Comparison of ENCODE assay signal across 8 cellular contexts in genomic region chr17:40345161-40346034, GRCh38. TPM values are rescaled to one million over a fixed set of nuclear protein-coding genes. Genes with fewer than 3 reads are reported as not detected.
DNase-seq lines count a peak whose midpoint lies in the region; ATAC-seq and TF ChIP-seq lines count a peak whose summit lies in the region.

No MANE protein-coding gene starts in this region.

- H3K9me2 ChIP-seq in SK-N-SH: no peaks in the 10 kb centered on the region

- peaks cover 67 to 81% of the 10 kb centered on the region in 2 experiments for H3K4me1 ChIP-seq in SK-N-SH (ENCODE audit: control insufficient read depth in 1 of 2, insufficient read depth in 2 of 2, low read depth in 1 of 2, low read length in 1 of 2)
- peaks cover 77% of the 10 kb centered on the region for H3K4me1 ChIP-seq in testis

- no peaks in the 10 kb centered on the region for H3K9me3 ChIP-seq in SK-N-SH
- no peaks in the 10 kb centered on the region for H3K9me3 ChIP-seq in testis

- peak; percentile 69 for DNase-seq in activated CD8-positive, alpha-beta memory T cell treated with anti-CD3 and anti-CD28 coated beads, Interleukin-2, amount 50 U/mL, for 48 hours
- DNase-seq in activated CD8-positive, alpha-beta memory T cell treated with anti-CD3 and anti-CD28 coated beads, Interleukin-2, amount 50 U/mL, for 4 hours: no peak
- DNase-seq in SK-N-SH (peak; percentile 74), dermis blood vessel endothelial cell (peak; percentile 72), lower leg skin (ENCODE audit: low spot score in 2 of 2) (peak in 1 of 2 donors; percentile 94), testis (peak; percentile 66)

- TF ChIP-seq CTCF in SK-N-SH (IDR thresholded peaks at IDR 0.05): no peak
- TF ChIP-seq CTCF in lower leg skin (IDR thresholded peaks at IDR 0.05): peak in 1 of 3 donors; percentile 23
- no peak for TF ChIP-seq CTCF in testis (IDR thresholded peaks at IDR 0.05)

- H2AFZ ChIP-seq in SK-N-SH (ENCODE audit: low read depth): no peak overlapping the region

- peaks cover 13 to 20% of the 10 kb centered on the region in 2 experiments for H3K36me3 ChIP-seq in SK-N-SH (replicated peaks in 1 of 2; ENCODE audit: control insufficient read depth in 1 of 2, insufficient read depth in 2 of 2, low read length in 1 of 2)
- H3K36me3 ChIP-seq in testis (ENCODE audit: low read depth, missing control alignments): no peaks in the 10 kb centered on the region

- TF ChIP-seq POLR2A in lower leg skin (IDR thresholded peaks at IDR 0.05): no peak
- TF ChIP-seq POLR2A in testis (IDR thresholded peaks at IDR 0.05): no peak

- POLR2A ChIA-PET in SK-N-SH (lab: Yijun Ruan, JAX): interaction anchor here (0.9 to 2.5 kb wide), 2 partner anchors 13 to 38 kb away, joined by 3 to 8 read pairs; no protein-coding TSS in a partner anchor

- H4K20me1 ChIP-seq in SK-N-SH (ENCODE audit: insufficient read depth): peaks cover 54% of the 10 kb centered on the region

- intact Hi-C loops in lower leg skin (cut with DNase I; ENCODE audit: low total_unique reads): loop anchor here (10.0 kb wide), 1 partner anchor 231 kb away; no protein-coding TSS in a partner anchor
- intact Hi-C loops in testis (cut with DNase I; ENCODE audit: low total_unique reads): no loop called here

- no peaks in the 10 kb centered on the region for H3K27me3 ChIP-seq in SK-N-SH (ENCODE audit: insufficient read depth)
- H3K27me3 ChIP-seq in testis: no peaks in the 10 kb centered on the region

- 0 out of 4 replicates have a peak, but pooled peaks of 1 of the 2 experiments have one; percentile 33 for TF ChIP-seq EP300 in SK-N-SH (IDR thresholded peaks at IDR 0.05; ENCODE audit: borderline replicate concordance in 1 of 2, low read depth in 1 of 2, low read length in 1 of 2)

- H3K4me3 ChIP-seq in SK-N-SH (ENCODE audit: low read depth in 2 of 2, low read length in 1 of 2) (peak overlapping the region; percentile 69 to 78), lower leg skin (ENCODE audit: low read depth, poor library complexity, severe bottlenecking) (peak overlapping the region; percentile 22), testis (peak overlapping the region; percentile 44 to 74)

- peaks cover 6% of the 10 kb centered on the region for H3F3A ChIP-seq in SK-N-SH (replicated peaks; ENCODE audit: insufficient read depth)

- H3K79me2 ChIP-seq in SK-N-SH (ENCODE audit: insufficient read depth): peaks cover 90% of the 10 kb centered on the region

- peak overlapping the region; percentile 97 for H3K4me2 ChIP-seq in SK-N-SH

- no peak for TF ChIP-seq RAD21 in SK-N-SH (IDR thresholded peaks at IDR 0.05; ENCODE audit: low read length)

- H3K9ac ChIP-seq in SK-N-SH: peak overlapping the region; percentile 64; the same call in 1 of the 2 replicates

- WGBS in SK-N-SH (ENCODE audit: low lambda C conversion rate): 30% methylated on average over 33 of the region's 45 CpGs
- 0 to 2% methylated on average over 22 to 35 of the region's 45 CpGs for WGBS in lower leg skin, 2 donors
- WGBS in testis, 2 donors: 0 to 1% methylated on average over 6 to 44 of the region's 45 CpGs

- CTCF ChIA-PET in SK-N-SH (lab: Yijun Ruan, JAX): interaction anchor here (0.9 to 57.6 kb wide), 7 partner anchors 9 to 153 kb away, joined by 3 to 1706 read pairs (median 6); partner anchors contain the start of genes CDC6 and RARA

- ATAC-seq in GM21360 (IDR thresholded peaks at IDR 0.05; ENCODE audit: unreplicated experiment): no peak
- ATAC-seq in GM19351 (IDR thresholded peaks at IDR 0.05; ENCODE audit: unreplicated experiment): no peak

- H3K27ac ChIP-seq in SK-N-SH (ENCODE audit: low read depth in 2 of 2, low read length in 1 of 2) (peak overlapping the region; percentile 69 to 99), testis (peak overlapping the region; percentile 83 to 97)

TF ChIP-seq in SK-N-SH, 30 proteins besides CTCF, POLR2A, EP300 and RAD21:
- TF ChIP-seq TCF12 (IDR thresholded peaks at IDR 0.05): peak; percentile 52; the same call in 1 of the 2 replicates
- TF ChIP-seq SIN3A (IDR thresholded peaks at IDR 0.05; ENCODE audit: borderline replicate concordance, low read depth, low read length): 0 out of 2 replicates have a peak, but pooled peaks have one; percentile 23
- peak; percentile 45; the same call in 1 of the 2 replicates for TF ChIP-seq NFIC (IDR thresholded peaks at IDR 0.05; ENCODE audit: borderline replicate concordance)
- peak; percentile 92 for TF ChIP-seq MAX (IDR thresholded peaks at IDR 0.05; ENCODE audit: low read depth)
- 0 out of 2 replicates have a peak, but pooled peaks have one; percentile 49 for TF ChIP-seq RXRA (IDR thresholded peaks at IDR 0.05; ENCODE audit: borderline replicate concordance, low read depth)
- peak; percentile 32; the same call in 1 of the 2 replicates for TF ChIP-seq RCOR1 (IDR thresholded peaks at IDR 0.05; ENCODE audit: low read length)
- no peak for TF ChIP-seq IRF3 (IDR thresholded peaks at IDR 0.05; ENCODE audit: low read depth, low read length)
- TF ChIP-seq CHD2 (IDR thresholded peaks at IDR 0.05; ENCODE audit: low read length, partially characterized antibody): peak; percentile 9
- TF ChIP-seq YY1 (IDR thresholded peaks at IDR 0.05; ENCODE audit: low read depth): no peak
- peak; percentile 50; the same call in 1 of the 2 replicates for TF ChIP-seq GATA2 (CRISPR knock-in tag; IDR thresholded peaks at IDR 0.05)
- peak; percentile 79 for TF ChIP-seq MXI1 (IDR thresholded peaks at IDR 0.05; ENCODE audit: low read depth, low read length)
TF ChIP-seq in SK-N-SH: peak in this region for 9.

RNA-seq across cellular contexts. Expression of gene GJD3, which starts 19.1 kb away (rescaled TPM):
- polyA plus RNA-seq in SK-N-SH (2012; rRNA removed): not detected in 2 replicates
- polyA plus RNA-seq in SK-N-SH (2012; cell fraction: cytosol; rRNA removed): not detected in 2 replicates
- not detected in 2 replicates for polyA plus RNA-seq in SK-N-SH (2012; cell fraction: nucleus; rRNA removed)
- 3.7 and 4.3 TPM in 2 replicates for total RNA-seq in dermis blood vessel endothelial cell
- total RNA-seq in lower leg skin: not detected
- 1 to 10 TPM; 2.1 to 2.6 TPM for total RNA-seq in testis
- polyA plus RNA-seq in testis (ENCODE audit: insufficient read depth, low read depth, low replicate concordance): not detected

RNA-seq across cellular contexts. Expression of gene RARA, which starts 36.4 kb away (rescaled TPM):
- 8.9 and 13.3 TPM in 2 replicates for polyA plus RNA-seq in SK-N-SH (2012; rRNA removed)
- 6.9 and 9.6 TPM in 2 replicates for polyA plus RNA-seq in SK-N-SH (2012; cell fraction: cytosol; rRNA removed)
- polyA plus RNA-seq in SK-N-SH (2012; cell fraction: nucleus; rRNA removed): 13.2 and 15.0 TPM in 2 replicates
- 9.7 and 13.6 TPM in 2 replicates for total RNA-seq in dermis blood vessel endothelial cell
- 10 to 100 TPM; 18.1 to 38.0 (median 25.2) TPM for total RNA-seq in lower leg skin
- total RNA-seq in testis: 10 to 100 TPM; 65.5 to 66.0 TPM
- polyA plus RNA-seq in testis (ENCODE audit: insufficient read depth, low read depth, low replicate concordance): 49.8 TPM

RNA-seq across cellular contexts. Expression of gene CDC6, which starts 57.7 kb away (rescaled TPM):
- polyA plus RNA-seq in SK-N-SH (2012; rRNA removed) (12.7 and 12.8 TPM in 2 replicates), testis (ENCODE audit: insufficient read depth, low read depth, low replicate concordance) (14.7 TPM)
- polyA plus RNA-seq in SK-N-SH (2012; cell fraction: cytosol; rRNA removed): 15.2 and 16.8 TPM in 2 replicates
- 8.3 and 11.7 TPM in 2 replicates for polyA plus RNA-seq in SK-N-SH (2012; cell fraction: nucleus; rRNA removed)
- total RNA-seq in dermis blood vessel endothelial cell (16.8 and 33.6 TPM in 2 replicates), lower leg skin (1 to 10 TPM in 2 of 4 donors, under 1 TPM in 2; 0.42 to 1.6 (median 1.0) TPM), testis (10 to 100 TPM; 12.4 to 22.8 TPM)

Comparison
In these comparisons a context has a peak if more than half of its experiments do, and no peak if none do; other contexts are left out.
1. H3K4me3 ChIP-seq: peak in every context shown above with its lines; median percentile 74 in SK-N-SH; 59 in testis; 22 in lower leg skin.